In the genomic region with DNA sequence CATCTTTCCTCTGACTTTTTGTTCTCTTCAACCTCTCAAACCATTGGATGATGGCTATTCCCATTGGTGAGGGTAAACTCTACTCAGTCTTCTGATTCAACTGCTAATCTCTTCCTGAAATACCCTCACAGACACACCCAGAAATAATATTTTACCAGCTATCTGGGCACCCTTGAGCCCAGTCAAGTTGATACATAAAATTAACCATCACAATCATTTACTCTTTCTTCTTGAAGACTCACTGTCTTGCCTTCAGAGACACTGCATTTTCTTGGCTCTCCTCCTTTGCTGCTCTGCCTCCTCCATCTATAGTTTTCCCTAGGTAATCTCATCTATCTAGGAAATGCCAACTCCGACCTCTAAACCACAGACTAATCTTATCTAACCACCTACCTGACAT, we compare ENCODE assay signal across 8 cellular contexts. TPM values are rescaled to one million over a fixed set of nuclear protein-coding genes. Genes with fewer than 3 reads are reported as not detected.
"Had no signal": no experiment of that assay in that cellular context is flagged by ENCODE, and none has a peak within 500 bp of the region (broad histone marks: within the 10 kb centered on the region; RNA-seq: fewer than 3 reads in every experiment).

No MANE protein-coding gene starts in this region.

- ATAC-seq: HepG2 had no signal

- FAIRE-seq: HepG2, HTR-8/SVneo had no signal

- DNase-seq: IMR-90, KBM-7, KG1 had no signal

- H3K27ac ChIP-seq: HL-60 had no signal

RNA-seq across cellular contexts. Expression of a gene that starts 12.6 kb away (rescaled TPM):
- total RNA-seq: HepG2, HT-29, HT1080, IMR-90 had no signal
- polyA plus RNA-seq: HepG2, IMR-90 had no signal
